8 cellular contexts compared by ENCODE assay signal in genomic region chr19:17391371-17392151, GRCh38. TPM values are rescaled to one million over a fixed set of nuclear protein-coding genes. Genes with fewer than 3 reads are reported as not detected.
A peak's percentile ranks its signal among the peaks of the same experiment; 100 is the strongest.
DNase-seq lines count a peak whose midpoint lies in the region; ATAC-seq and TF ChIP-seq lines count a peak whose summit lies in the region.

No MANE protein-coding gene starts in this region.

- H3K36me3 ChIP-seq in CD4-positive, alpha-beta memory T cell (ENCODE audit: insufficient read depth, low read length) = no peaks in the 10 kb centered on the region
- H3K36me3 ChIP-seq in tibial artery = no peaks in the 10 kb centered on the region

- H3K9me3 ChIP-seq in CD4-positive, alpha-beta memory T cell (ENCODE audit: control insufficient read depth in 1 of 2, low read length in 2 of 2) = no peaks in the 10 kb centered on the region
- peaks cover 0 to 2% (median 0%) of the 10 kb centered on the region in 3 donors for H3K9me3 ChIP-seq in tibial artery

- H3K27ac ChIP-seq in CD4-positive, alpha-beta memory T cell (ENCODE audit: low read depth, low read length) = no peak overlapping the region
- no peak overlapping the region for H3K27ac ChIP-seq in tibial artery

- peak overlapping the region; percentile 73 to 92 (median 80) for H3K4me3 Mint-ChIP-seq in CD4-positive, alpha-beta memory T cell
- H3K4me3 Mint-ChIP-seq in activated B cell treated with CpG ODN at 0.5 μM for 24 hours = peak overlapping the region; percentile 62

- peak overlapping the region; percentile 29 to 69 for H3K4me3 ChIP-seq in CD4-positive, alpha-beta memory T cell (ENCODE audit: low read length in 2 of 2)
- peak overlapping the region; percentile 48 to 52 for H3K4me3 ChIP-seq in tibial artery

- no peaks in the 10 kb centered on the region for H3K36me3 Mint-ChIP-seq in CD4-positive, alpha-beta memory T cell
- no peaks in the 10 kb centered on the region for H3K36me3 Mint-ChIP-seq in activated B cell treated with CpG ODN at 0.5 μM for 24 hours (ENCODE audit: low read depth)

- peaks cover 0 to 2% (median 0%) of the 10 kb centered on the region in 8 donors for H3K9me3 Mint-ChIP-seq in CD4-positive, alpha-beta memory T cell
- no peaks in the 10 kb centered on the region for H3K9me3 Mint-ChIP-seq in activated B cell treated with CpG ODN at 0.5 μM for 24 hours

- H3K4me1 Mint-ChIP-seq in CD4-positive, alpha-beta memory T cell = peaks cover 12 to 24% (median 19%) of the 10 kb centered on the region in 4 donors
- H3K4me1 Mint-ChIP-seq in activated B cell treated with CpG ODN at 0.5 μM for 24 hours = peaks cover 21% of the 10 kb centered on the region

- ATAC-seq in HG03159 (IDR thresholded peaks at IDR 0.05; ENCODE audit: unreplicated experiment) (peak; percentile 25), activated B cell treated with CpG ODN at 0.5 μM for 24 hours (ENCODE audit: low read depth) (no peak), HG02981 (IDR thresholded peaks at IDR 0.05; ENCODE audit: unreplicated experiment) (no peak)

- TF ChIP-seq CTCF in activated B cell treated with CpG ODN at 0.5 μM for 24 hours (IDR thresholded peaks at IDR 0.05) (no peak), tibial artery (IDR thresholded peaks at IDR 0.05) (no peak)

- CTCF ChIA-PET in CD4-positive, alpha-beta memory T cell (lab: Charles Lee; ENCODE audit: partially characterized antibody) = interaction anchor here (0.7 to 8.0 kb wide), 13 partner anchors 12 to 179 kb away, joined by 3 to 65 read pairs (median 5); partner anchors contain the start of genes BST2, MVB12A, TMEM221 and USHBP1
- CTCF ChIA-PET in activated B cell treated with CpG ODN at 0.5 μM for 24 hours (lab: Charles Lee) = interaction anchor here (0.6 to 0.7 kb wide), 2 partner anchors 9 to 282 kb away, joined by 3 to 4 read pairs; no protein-coding TSS in a partner anchor

- no peak for DNase-seq in CD4-positive, alpha-beta memory T cell
- DNase-seq in activated B cell treated with CpG ODN at 0.5 μM for 24 hours = no peak
- peak; percentile 26 for DNase-seq in inferior parietal cortex (ENCODE audit: extremely low spot score)
- DNase-seq in tibial artery = no peak
- DNase-seq in T-helper 9 cell = no peak
- no peak for DNase-seq in NCI-H345 (lab: John Stamatoyannopoulos, UW)

- H3K27ac Mint-ChIP-seq in CD4-positive, alpha-beta memory T cell = peak overlapping the region in 3 of 7 donors; percentile 17 to 77 (median 38)
- H3K27ac Mint-ChIP-seq in activated B cell treated with CpG ODN at 0.5 μM for 24 hours = no peak overlapping the region

- H3K27me3 ChIP-seq in CD4-positive, alpha-beta memory T cell (ENCODE audit: insufficient read depth, low read length) = no peaks in the 10 kb centered on the region
- H3K27me3 ChIP-seq in tibial artery = peaks cover 0 to 27% of the 10 kb centered on the region in 2 donors

- intact Hi-C loops in CD4-positive, alpha-beta memory T cell (cut with micrococcal nuclease) = loop anchor here (1.0 to 5.0 kb wide), 4 partner anchors 57 to 324 kb away; partner anchors contain the start of gene ANO8
- intact Hi-C loops in activated B cell treated with CpG ODN at 0.5 μM for 24 hours (cut with micrococcal nuclease) (loop anchor here (1.0 to 5.0 kb wide), 4 partner anchors 14 to 314 kb away; partner anchors contain the start of genes BST2, HAUS8 and MYO9B), tibial artery (cut with DNase I; ENCODE audit: low total_unique reads) (no loop called here)

- H3K4me1 ChIP-seq in CD4-positive, alpha-beta memory T cell (ENCODE audit: insufficient read depth, low read length) = peaks cover 27% of the 10 kb centered on the region
- H3K4me1 ChIP-seq in tibial artery = peaks cover 0 to 19% (median 16%) of the 10 kb centered on the region in 4 donors

- no peaks in the 10 kb centered on the region for H3K27me3 Mint-ChIP-seq in CD4-positive, alpha-beta memory T cell
- H3K27me3 Mint-ChIP-seq in activated B cell treated with CpG ODN at 0.5 μM for 24 hours = no peaks in the 10 kb centered on the region

- POLR2A ChIA-PET in CD4-positive, alpha-beta memory T cell (lab: Charles Lee; ENCODE audit: partially characterized antibody) = interaction anchor here (0.7 to 1.4 kb wide), 6 partner anchors 11 to 404 kb away, joined by 3 to 6 read pairs (median 4); partner anchors contain the start of genes BST2, HAUS8, MVB12A and MYO9B
- POLR2A ChIA-PET in activated B cell treated with CpG ODN at 0.5 μM for 24 hours (lab: Charles Lee) = interaction anchor here (0.6 to 1.2 kb wide), 9 partner anchors 8 to 375 kb away, joined by 3 to 12 read pairs (median 4); partner anchors contain the start of genes BST2 and MVB12A

RNA-seq across cellular contexts. Expression of gene CCDC194, which starts 2.4 kb away (rescaled TPM):
- total RNA-seq in CD4-positive, alpha-beta memory T cell = 1 to 10 TPM; 2.5 to 3.3 TPM
- polyA plus RNA-seq in CD4-positive, alpha-beta memory T cell = not detected
- total RNA-seq in activated B cell treated with CpG ODN at 0.5 μM for 24 hours = 1.7 and 3.9 TPM in 2 replicates

RNA-seq across cellular contexts. Expression of gene BST2, which starts 13.9 kb away (rescaled TPM):
- total RNA-seq in CD4-positive, alpha-beta memory T cell = 10 to 100 TPM; 55.9 TPM
- polyA plus RNA-seq in CD4-positive, alpha-beta memory T cell = 100 to 1,000 TPM; 143 to 173 TPM
- total RNA-seq in activated B cell treated with CpG ODN at 0.5 μM for 24 hours = 120 and 121 TPM in 2 replicates

RNA-seq across cellular contexts. Expression of gene PLVAP, which starts 14.4 kb away (rescaled TPM):
- under 1 TPM in 1 of 2 experiments, not detected in 1; 0.23 TPM for total RNA-seq in CD4-positive, alpha-beta memory T cell
- polyA plus RNA-seq in CD4-positive, alpha-beta memory T cell = not detected
- 0.84 TPM in 1 of 2 replicates, not detected in the other for total RNA-seq in activated B cell treated with CpG ODN at 0.5 μM for 24 hours

RNA-seq across cellular contexts. Expression of gene MVB12A, which starts 28.3 kb away (rescaled TPM):
- 10 to 100 TPM; 35.4 to 38.0 TPM for total RNA-seq in CD4-positive, alpha-beta memory T cell
- 10 to 100 TPM; 29.5 to 32.6 TPM for polyA plus RNA-seq in CD4-positive, alpha-beta memory T cell
- 22.8 and 23.3 TPM in 2 replicates for total RNA-seq in activated B cell treated with CpG ODN at 0.5 μM for 24 hours

RNA-seq across cellular contexts. Expression of gene GTPBP3, which starts 54.2 kb away (rescaled TPM):
- 10 to 100 TPM; 53.7 to 58.4 TPM for total RNA-seq in CD4-positive, alpha-beta memory T cell
- 10 to 100 TPM in 1 of 2 donors, 1 to 10 TPM in 1; 6.4 to 12.7 TPM for polyA plus RNA-seq in CD4-positive, alpha-beta memory T cell
- total RNA-seq in activated B cell treated with CpG ODN at 0.5 μM for 24 hours = 32.4 and 40.2 TPM in 2 replicates
